Comparison of ENCODE assay signal across 14 cellular contexts in genomic region chr7:46752881-46753366, GRCh38.
DNase-seq lines count a peak whose midpoint lies in the region; ATAC-seq, FAIRE-seq and TF ChIP-seq lines count a peak whose summit lies in the region.
"Had no signal": no experiment of that assay in that cellular context is flagged by ENCODE, and none has a peak within 500 bp of the region (broad histone marks: within the 10 kb centered on the region; RNA-seq: fewer than 3 reads in every experiment).

No MANE protein-coding gene starts in this region.

- TF ChIP-seq CTCF in MCF 10A (IDR thresholded peaks at IDR 0.05; ENCODE audit: unreplicated experiment): no peak
- TF ChIP-seq CTCF in breast epithelium (IDR thresholded peaks at IDR 0.05): no peak
- no peak for TF ChIP-seq CTCF in astrocyte (IDR thresholded peaks at IDR 0.05; ENCODE audit: insufficient read depth, low read depth, low read length)

- no peaks in the 10 kb centered on the region for H3K36me3 Mint-ChIP-seq in MCF 10A (ENCODE audit: insufficient read depth, unreplicated experiment)
- no peaks in the 10 kb centered on the region for H3K36me3 Mint-ChIP-seq in astrocyte (ENCODE audit: low read depth, unreplicated experiment)
- H3K36me3 Mint-ChIP-seq: natural killer cell treated with Interleukin-12 subunit alpha and Interleukin-12 subunit beta and Interleukin-15 and Interleukin-18, amount 100 ng/mL, for 72 hours had no signal

- H3K27me3 ChIP-seq in breast epithelium (no peaks in the 10 kb centered on the region), astrocyte (ENCODE audit: insufficient read depth, low read length) (no peaks in the 10 kb centered on the region)
- H3K27me3 ChIP-seq: heart right ventricle had no signal

- no peaks in the 10 kb centered on the region for H4K20me1 ChIP-seq in astrocyte (ENCODE audit: insufficient read depth, low read length)

- no peak for TF ChIP-seq POLR2A in breast epithelium (IDR thresholded peaks at IDR 0.05)

- H3K4me3 ChIP-seq in breast epithelium (no peak overlapping the region), astrocyte (ENCODE audit: insufficient read depth, low read depth, low read length) (no peak overlapping the region)
- H3K4me3 ChIP-seq: heart right ventricle had no signal

- H3K27ac Mint-ChIP-seq in MCF 10A (ENCODE audit: low read depth, unreplicated experiment) (peak overlapping the region; percentile 47), astrocyte (ENCODE audit: unreplicated experiment) (peak overlapping the region; percentile 41)
- H3K27ac Mint-ChIP-seq: natural killer cell treated with Interleukin-12 subunit alpha and Interleukin-12 subunit beta and Interleukin-15 and Interleukin-18, amount 100 ng/mL, for 72 hours had no signal

- no peaks in the 10 kb centered on the region for H3K9me3 ChIP-seq in breast epithelium
- no peaks in the 10 kb centered on the region for H3K9me3 ChIP-seq in astrocyte (ENCODE audit: insufficient read depth, low read depth, low read length)
- H3K9me3 ChIP-seq: heart right ventricle had no signal

- DNase-seq in MCF 10A (ENCODE audit: unreplicated experiment): peak; percentile 88
- DNase-seq in breast epithelium (ENCODE audit: low spot score in 2 of 2): no peak
- DNase-seq in astrocyte (ENCODE audit: low read depth): peak; percentile 91
- peak; percentile 86 for DNase-seq in iris pigment epithelial cell (ENCODE audit: low read depth)
- no peak for DNase-seq in T-helper 1 cell
- no peak for DNase-seq in NCI-H2171 (lab: John Stamatoyannopoulos, UW)
- no peak for DNase-seq in SW 1271 (lab: John Stamatoyannopoulos, UW)
- no peak for DNase-seq in left lobe of liver (ENCODE audit: low spot score)
- DNase-seq: caudate nucleus; heart right ventricle; NCI-H345; stimulated activated CD4-positive, alpha-beta T cell treated with anti-CD3 and anti-CD28 coated beads, Interleukin-4, amount 100 ng/mL, for 1 hour had no signal

- intact Hi-C loops in MCF 10A (cut with micrococcal nuclease) (loop anchor here (1.0 to 10.0 kb wide), 4 partner anchors 31 to 334 kb away; no protein-coding TSS in a partner anchor), breast epithelium (cut with DNase I; ENCODE audit: low total_unique reads) (no loop called here)

- CTCF ChIA-PET in MCF 10A (lab: Yijun Ruan, JAX): interaction anchor here (0.6 kb wide), 1 partner anchor 12 kb away, joined by 3 read pairs; no protein-coding TSS in a partner anchor

- no peak overlapping the region for H3K4me3 Mint-ChIP-seq in MCF 10A (ENCODE audit: unreplicated experiment)
- no peak overlapping the region for H3K4me3 Mint-ChIP-seq in astrocyte (ENCODE audit: unreplicated experiment)
- H3K4me3 Mint-ChIP-seq: natural killer cell treated with Interleukin-12 subunit alpha and Interleukin-12 subunit beta and Interleukin-15 and Interleukin-18, amount 100 ng/mL, for 72 hours had no signal

- H3K4me1 Mint-ChIP-seq in MCF 10A (ENCODE audit: insufficient read depth, unreplicated experiment) (peaks cover 42% of the 10 kb centered on the region), astrocyte (ENCODE audit: low read depth, unreplicated experiment) (peaks cover 37% of the 10 kb centered on the region)

- BruUV-seq in MCF 10A (replicated peaks; lab: Mats Ljungman, UMichigan): no TSS peak

- H3K27ac ChIP-seq in breast epithelium (no peak overlapping the region), astrocyte (ENCODE audit: low read depth, low read length) (peak overlapping the region; percentile 76)
- H3K27ac ChIP-seq: heart right ventricle had no signal

- peak; percentile 97 for FAIRE-seq in astrocyte (lab: Jason Lieb, UNC)
- FAIRE-seq: A204.1 had no signal

- H3K36me3 ChIP-seq in breast epithelium: no peaks in the 10 kb centered on the region
- H3K36me3 ChIP-seq in astrocyte (ENCODE audit: insufficient read depth, low read length): no peaks in the 10 kb centered on the region
- H3K36me3 ChIP-seq: heart right ventricle had no signal

- H3K27me3 Mint-ChIP-seq in MCF 10A (ENCODE audit: insufficient read depth, unreplicated experiment): no peaks in the 10 kb centered on the region
- peaks cover 2% of the 10 kb centered on the region for H3K27me3 Mint-ChIP-seq in astrocyte (ENCODE audit: low read depth, unreplicated experiment)
- H3K27me3 Mint-ChIP-seq: natural killer cell treated with Interleukin-12 subunit alpha and Interleukin-12 subunit beta and Interleukin-15 and Interleukin-18, amount 100 ng/mL, for 72 hours had no signal

- ATAC-seq in left lobe of liver: no peak
- ATAC-seq: natural killer cell treated with Interleukin-12 subunit alpha and Interleukin-12 subunit beta and Interleukin-15 and Interleukin-18, amount 100 ng/mL, for 72 hours had no signal

- H3K4me2 ChIP-seq in astrocyte (ENCODE audit: low read length): peak overlapping the region; percentile 47

- POLR2A ChIA-PET in MCF 10A (lab: Yijun Ruan, JAX): interaction anchor here (0.6 to 2.6 kb wide), 12 partner anchors 10 to 829 kb away, joined by 3 to 16 read pairs (median 4); no protein-coding TSS in a partner anchor

- no peaks in the 10 kb centered on the region for H3K79me2 ChIP-seq in astrocyte (ENCODE audit: insufficient read depth, low read length)

- H3K9ac ChIP-seq in astrocyte (ENCODE audit: low read length): peak overlapping the region; percentile 23

- H2AFZ ChIP-seq in astrocyte (ENCODE audit: low read depth, low read length): no peak overlapping the region

- H3K9me3 Mint-ChIP-seq in MCF 10A (ENCODE audit: unreplicated experiment) (no peaks in the 10 kb centered on the region), astrocyte (ENCODE audit: unreplicated experiment) (peaks cover 2% of the 10 kb centered on the region)

- H3K4me1 ChIP-seq in breast epithelium (no peaks in the 10 kb centered on the region), astrocyte (ENCODE audit: insufficient read depth, low read length) (peaks cover 49% of the 10 kb centered on the region)

Comparison
In these comparisons a context has a peak if more than half of its experiments do, and no peak if none do; other contexts are left out.
1. DNase-seq: peak in MCF 10A (single experiment), astrocyte (single experiment) and iris pigment epithelial cell (single experiment); none in breast epithelium (0 of 2), T-helper 1 cell (0 of 5), NCI-H2171 (single experiment), SW 1271 (0 of 2) and left lobe of liver (single experiment).